11 cellular contexts compared by ENCODE assay signal in genomic region chr18:23356915-23357421, GRCh38.
A peak's percentile ranks its signal among the peaks of the same experiment; 100 is the strongest.
DNase-seq lines count a peak whose midpoint lies in the region; TF ChIP-seq lines count a peak whose summit lies in the region.
"Had no signal": no experiment of that assay in that cellular context is flagged by ENCODE, and none has a peak within 500 bp of the region (broad histone marks: within the 10 kb centered on the region; RNA-seq: fewer than 3 reads in every experiment).

No MANE protein-coding gene starts in this region.

- TF ChIP-seq CTCF in fibroblast of lung (conservative IDR thresholded peaks at IDR 0.05 in 1 of 2, IDR thresholded peaks at IDR 0.05 in 1 of 2; ENCODE audit: low read depth in 1 of 2, low read length in 2 of 2): no peak
- TF ChIP-seq CTCF in tibial nerve (IDR thresholded peaks at IDR 0.05): no peak
- TF ChIP-seq CTCF in SK-N-SH (IDR thresholded peaks at IDR 0.05): no peak

- H3K4me3 ChIP-seq in adipocyte (ENCODE audit: low read length) (peak overlapping the region; percentile 70), fibroblast of lung (replicated peaks in 1 of 4; ENCODE audit: control extremely low read depth in 1 of 4, insufficient read depth in 1 of 4, low read depth in 3 of 4, low read length in 4 of 4) (no peak overlapping the region), mesenchymal stem cell (ENCODE audit: insufficient read depth in 1 of 2, low read depth in 1 of 2, low read length in 2 of 2) (peak overlapping the region in 1 of 2 experiments; percentile 65), tibial nerve (no peak overlapping the region), SK-N-SH (ENCODE audit: low read depth in 2 of 2, low read length in 1 of 2) (no peak overlapping the region)
- no peak overlapping the region for H3K4me3 ChIP-seq in effector memory CD4-positive, alpha-beta T cell (ENCODE audit: insufficient read depth, low read depth, low read length, poor library complexity, severe bottlenecking)
- H3K4me3 ChIP-seq: colonic mucosa, GM12878 had no signal

- H3K9me3 ChIP-seq in adipocyte (ENCODE audit: control insufficient read depth, low read length) (no peaks in the 10 kb centered on the region), fibroblast of lung (ENCODE audit: control insufficient read depth, insufficient read depth, low read depth, low read length) (no peaks in the 10 kb centered on the region), mesenchymal stem cell (ENCODE audit: control insufficient read depth, low read length) (no peaks in the 10 kb centered on the region), tibial nerve (no peaks in the 10 kb centered on the region), SK-N-SH (no peaks in the 10 kb centered on the region)
- H3K9me3 ChIP-seq in effector memory CD4-positive, alpha-beta T cell (ENCODE audit: control insufficient read depth, low read length): no peaks in the 10 kb centered on the region
- H3K9me3 ChIP-seq: colonic mucosa had no signal

- H3K27me3 ChIP-seq in adipocyte (replicated peaks; ENCODE audit: control insufficient read depth, insufficient read depth, low read length): no peaks in the 10 kb centered on the region
- no peaks in the 10 kb centered on the region for H3K27me3 ChIP-seq in fibroblast of lung (ENCODE audit: control insufficient read depth, insufficient read depth, low read length)
- H3K27me3 ChIP-seq in mesenchymal stem cell (ENCODE audit: control insufficient read depth in 1 of 2, insufficient read depth in 1 of 2, low read length in 2 of 2): no peaks in the 10 kb centered on the region
- H3K27me3 ChIP-seq in tibial nerve: no peaks in the 10 kb centered on the region
- H3K27me3 ChIP-seq in SK-N-SH (ENCODE audit: insufficient read depth): no peaks in the 10 kb centered on the region
- H3K27me3 ChIP-seq in effector memory CD4-positive, alpha-beta T cell (replicated peaks; ENCODE audit: control insufficient read depth, insufficient read depth, low read length, poor library complexity, severe bottlenecking): no peaks in the 10 kb centered on the region
- H3K27me3 ChIP-seq: colonic mucosa had no signal

- H2BK15ac ChIP-seq in mesenchymal stem cell (ENCODE audit: low read depth, poor library complexity, severe bottlenecking): no peak overlapping the region

- H3K4me2 ChIP-seq in fibroblast of lung (ENCODE audit: extremely low read depth, insufficient read depth, low read length) (no peak overlapping the region), mesenchymal stem cell (ENCODE audit: low read length, poor library complexity, severe bottlenecking) (no peak overlapping the region), SK-N-SH (no peak overlapping the region)

- peak; percentile 85 for DNase-seq in adipocyte (ENCODE audit: low read depth)
- peak; percentile 50 to 93 for DNase-seq in fibroblast of lung (ENCODE audit: low read depth in 2 of 2)
- DNase-seq in mesenchymal stem cell: peak; percentile 20
- no peak for DNase-seq in tibial nerve (ENCODE audit: low spot score in 2 of 2)
- DNase-seq in SK-N-SH: no peak
- DNase-seq in activated CD8-positive, alpha-beta memory T cell treated with anti-CD3 and anti-CD28 coated beads, Interleukin-2, amount 50 U/mL, for 4 hours: no peak
- DNase-seq in NCI-H2196 (lab: John Stamatoyannopoulos, UW; ENCODE audit: unreplicated experiment): no peak
- DNase-seq in effector memory CD4-positive, alpha-beta T cell: no peak
- DNase-seq: colonic mucosa had no signal

- TF ChIP-seq RAD21 in SK-N-SH (IDR thresholded peaks at IDR 0.05; ENCODE audit: low read length): no peak

- H2BK120ac ChIP-seq in mesenchymal stem cell (ENCODE audit: low read depth, low read length): no peak overlapping the region

- no peak overlapping the region for H3K18ac ChIP-seq in mesenchymal stem cell (ENCODE audit: low read depth in 1 of 2, low read length in 2 of 2)

- H3K14ac ChIP-seq in mesenchymal stem cell (ENCODE audit: low read length in 2 of 2): no peak overlapping the region

- CTCF ChIA-PET in SK-N-SH (lab: Yijun Ruan, JAX): interaction anchor here (1.0 kb wide), 1 partner anchor 346 kb away, joined by 3 read pairs; no protein-coding TSS in a partner anchor

- H4K8ac ChIP-seq in mesenchymal stem cell (ENCODE audit: low read length): no peak overlapping the region

- H3K9me2 ChIP-seq in SK-N-SH: no peaks in the 10 kb centered on the region

- H2BK12ac ChIP-seq in mesenchymal stem cell (ENCODE audit: low read length in 2 of 2): no peak overlapping the region

- H4K20me1 ChIP-seq in fibroblast of lung (ENCODE audit: control insufficient read depth, extremely low read depth, insufficient read depth, low read length) (no peaks in the 10 kb centered on the region), SK-N-SH (ENCODE audit: insufficient read depth) (no peaks in the 10 kb centered on the region)

- H3K27ac ChIP-seq in fibroblast of lung (ENCODE audit: insufficient read depth, low read length) (no peak overlapping the region), mesenchymal stem cell (ENCODE audit: low read length, poor library complexity, severe bottlenecking) (no peak overlapping the region), tibial nerve (peak overlapping the region; percentile 7 to 89 (median 76)), SK-N-SH (ENCODE audit: low read depth in 2 of 2, low read length in 1 of 2) (no peak overlapping the region)
- no peak overlapping the region for H3K27ac ChIP-seq in effector memory CD4-positive, alpha-beta T cell (ENCODE audit: insufficient read depth, low read length, poor library complexity, severe bottlenecking)
- H3K27ac ChIP-seq: colonic mucosa, RWPE1 had no signal

- TF ChIP-seq POLR2A in tibial nerve (IDR thresholded peaks at IDR 0.05): no peak

- H3K9ac ChIP-seq in adipocyte (ENCODE audit: low read length) (peak overlapping the region; percentile 85), fibroblast of lung (ENCODE audit: insufficient read depth, low read length) (no peak overlapping the region), mesenchymal stem cell (ENCODE audit: low read length) (peak overlapping the region; percentile 76), SK-N-SH (no peak overlapping the region)

- H3K36me3 ChIP-seq in adipocyte (ENCODE audit: control insufficient read depth, insufficient read depth, low read length, severe bottlenecking) (no peaks in the 10 kb centered on the region), fibroblast of lung (ENCODE audit: control insufficient read depth, insufficient read depth, low read length) (no peaks in the 10 kb centered on the region), mesenchymal stem cell (ENCODE audit: control insufficient read depth in 1 of 2, insufficient read depth in 2 of 2, low read depth in 1 of 2, low read length in 2 of 2) (peaks cover 5 to 8% of the 10 kb centered on the region in 2 experiments), tibial nerve (peaks cover 0 to under 1% (median 0%) of the 10 kb centered on the region in 3 donors), SK-N-SH (replicated peaks in 1 of 2; ENCODE audit: control insufficient read depth in 1 of 2, insufficient read depth in 2 of 2, low read length in 1 of 2) (peaks cover 0 to 1% of the 10 kb centered on the region in 2 experiments)
- no peaks in the 10 kb centered on the region for H3K36me3 ChIP-seq in effector memory CD4-positive, alpha-beta T cell (ENCODE audit: control insufficient read depth, insufficient read depth, low read length)
- H3K36me3 ChIP-seq: colonic mucosa had no signal

- TF ChIP-seq EP300 in tibial nerve (IDR thresholded peaks at IDR 0.05): peak in 1 of 2 donors; percentile 60
- TF ChIP-seq EP300 in SK-N-SH (IDR thresholded peaks at IDR 0.05; ENCODE audit: borderline replicate concordance in 1 of 2, low read depth in 1 of 2, low read length in 1 of 2): no peak

- no peaks in the 10 kb centered on the region for H3K79me2 ChIP-seq in fibroblast of lung (ENCODE audit: control insufficient read depth, insufficient read depth, low read length)
- H3K79me2 ChIP-seq in SK-N-SH (ENCODE audit: insufficient read depth): no peaks in the 10 kb centered on the region

- H3F3A ChIP-seq in SK-N-SH (replicated peaks; ENCODE audit: insufficient read depth): no peaks in the 10 kb centered on the region

- no peak overlapping the region for H2AK5ac ChIP-seq in mesenchymal stem cell (ENCODE audit: low read length, severe bottlenecking)

- POLR2A ChIA-PET in SK-N-SH (lab: Yijun Ruan, JAX): no interaction called here

- H2AFZ ChIP-seq in fibroblast of lung (ENCODE audit: low read length): no peak overlapping the region
- no peak overlapping the region for H2AFZ ChIP-seq in mesenchymal stem cell (ENCODE audit: low read depth, low read length)
- H2AFZ ChIP-seq in SK-N-SH (ENCODE audit: low read depth): no peak overlapping the region

- no peak overlapping the region for H3K23ac ChIP-seq in mesenchymal stem cell (ENCODE audit: low read length in 2 of 2)

- H3K4me1 ChIP-seq in adipocyte (ENCODE audit: control insufficient read depth, insufficient read depth, low read length) (peaks cover 70% of the 10 kb centered on the region), fibroblast of lung (ENCODE audit: control insufficient read depth, extremely low read depth, insufficient read depth, low read length) (peaks cover 6% of the 10 kb centered on the region), mesenchymal stem cell (ENCODE audit: control insufficient read depth, insufficient read depth, low read depth, low read length) (peaks cover 7% of the 10 kb centered on the region), tibial nerve (peaks cover 0 to 50% (median 31%) of the 10 kb centered on the region in 4 donors), SK-N-SH (ENCODE audit: control insufficient read depth in 1 of 2, insufficient read depth in 2 of 2, low read depth in 1 of 2, low read length in 1 of 2) (peaks cover 0 to 10% of the 10 kb centered on the region in 2 experiments; a peak in 2 of 4 replicates)
- no peaks in the 10 kb centered on the region for H3K4me1 ChIP-seq in effector memory CD4-positive, alpha-beta T cell (ENCODE audit: control insufficient read depth, insufficient read depth, low read length, poor library complexity, severe bottlenecking)

- no peak overlapping the region for H4K91ac ChIP-seq in mesenchymal stem cell (ENCODE audit: low read length)

- WGBS in mesenchymal stem cell: 64% methylated on average over 1 of the region's 1 CpG
- WGBS in tibial nerve, 2 donors: 12 to 20% methylated on average over 1 of the region's 1 CpG
- WGBS in SK-N-SH (ENCODE audit: low lambda C conversion rate): 86% methylated on average over 1 of the region's 1 CpG

- H3K4ac ChIP-seq in mesenchymal stem cell (ENCODE audit: low read depth in 1 of 2, low read length in 2 of 2): no peak overlapping the region

- H3K79me1 ChIP-seq in mesenchymal stem cell (replicated peaks; ENCODE audit: low read length, poor library complexity, severe bottlenecking): no peaks in the 10 kb centered on the region

- no peak overlapping the region for H2BK5ac ChIP-seq in mesenchymal stem cell (ENCODE audit: low read depth, low read length, poor library complexity, severe bottlenecking)

TF ChIP-seq in SK-N-SH, 30 proteins besides CTCF, POLR2A, EP300 and RAD21 (continues in another document):
- TF ChIP-seq NFIC (IDR thresholded peaks at IDR 0.05; ENCODE audit: borderline replicate concordance) (no peak), POLR2AphosphoS5 (IDR thresholded peaks at IDR 0.05; ENCODE audit: low read depth, low read length) (no peak), RXRA (IDR thresholded peaks at IDR 0.05; ENCODE audit: borderline replicate concordance, low read depth) (no peak), JUND (IDR thresholded peaks at IDR 0.05) (no peak), GABPA (IDR thresholded peaks at IDR 0.05; ENCODE audit: low read depth) (no peak), MEF2A (IDR thresholded peaks at IDR 0.05; ENCODE audit: borderline replicate concordance, low read depth) (no peak)

Comparison
In these comparisons a context has a peak if more than half of its experiments do, and no peak if none do; other contexts are left out.
1. DNase-seq: peak in adipocyte (single experiment), fibroblast of lung (2 of 2) and mesenchymal stem cell (single experiment); none in tibial nerve (0 of 2), SK-N-SH (single experiment), activated CD8-positive, alpha-beta memory T cell treated with anti-CD3 and anti-CD28 coated beads, Interleukin-2, amount 50 U/mL, for 4 hours (single experiment), NCI-H2196 (single experiment) and effector memory CD4-positive, alpha-beta T cell (0 of 3).
2. H3K9ac ChIP-seq: peak in adipocyte (single experiment) and mesenchymal stem cell (single experiment); none in fibroblast of lung (single experiment) and SK-N-SH (single experiment).
3. H3K27ac ChIP-seq: peak in tibial nerve (4 of 4); none in fibroblast of lung (single experiment), mesenchymal stem cell (single experiment), SK-N-SH (0 of 2) and effector memory CD4-positive, alpha-beta T cell (single experiment).